Comparison of ENCODE assay signal across 8 cellular contexts in the genomic region with DNA sequence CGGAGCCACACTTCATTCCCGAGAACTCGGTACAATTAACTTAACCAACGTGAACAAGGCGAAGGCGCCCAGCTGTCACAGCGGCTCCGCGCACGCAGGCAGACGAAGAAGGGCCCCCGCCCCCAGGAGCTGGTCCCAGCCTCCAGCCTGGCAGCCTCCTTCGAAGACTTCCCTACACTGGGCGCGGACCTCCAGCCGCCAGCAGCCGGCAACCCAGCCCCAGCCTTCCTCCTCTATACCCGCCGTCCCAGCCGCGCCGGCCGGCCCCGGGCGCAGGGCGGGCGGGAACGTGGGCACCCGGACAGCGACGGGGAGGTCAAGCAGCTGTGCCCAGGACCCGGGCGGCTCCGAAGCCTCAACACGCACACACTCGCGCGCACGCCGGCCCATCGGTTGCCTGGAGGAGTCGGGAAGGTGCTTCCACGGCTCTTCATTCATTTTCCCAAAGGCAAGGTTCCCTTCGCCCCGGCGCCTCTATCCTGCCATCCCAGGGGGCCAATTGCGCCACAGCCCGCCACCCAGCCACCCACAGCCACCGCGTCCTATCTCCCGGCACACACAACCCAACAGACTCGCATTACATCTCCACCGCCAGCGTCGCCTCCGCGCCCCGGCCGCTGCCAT. TPM values are rescaled to one million over a fixed set of nuclear protein-coding genes. Genes with fewer than 3 reads are reported as not detected.
DNase-seq lines count a peak whose midpoint lies in the region; ATAC-seq and FAIRE-seq lines count a peak whose summit lies in the region.

No MANE protein-coding gene starts in this region.

- peak overlapping the region; percentile 67 for H3K4me3 Mint-ChIP-seq in activated CD4-positive, alpha-beta T cell treated with anti-CD3 and anti-CD28 coated beads, Interleukin-2, amount 10 ng/mL, durations not matched to agents 24 days and 14 days

- no peaks in the 10 kb centered on the region for H3K9me3 Mint-ChIP-seq in activated CD4-positive, alpha-beta T cell treated with anti-CD3 and anti-CD28 coated beads, Interleukin-2, amount 10 ng/mL, durations not matched to agents 24 days and 14 days

- DNase-seq in activated CD4-positive, alpha-beta T cell treated with anti-CD3 and anti-CD28 coated beads, Interleukin-2, amount 10 ng/mL, durations not matched to agents 24 days and 14 days = no peak
- no peak for DNase-seq in activated CD4-positive, alpha-beta T cell treated with anti-CD3 and anti-CD28 coated beads, Interleukin-2, amount 50 U/mL, for 48 hours
- DNase-seq in astrocyte of the hippocampus (ENCODE audit: low read depth, low spot score) = peak; percentile 76
- peak; percentile 20 for DNase-seq in iris pigment epithelial cell (ENCODE audit: low read depth)
- no peak for DNase-seq in small intestine

- no peaks in the 10 kb centered on the region for H3K4me1 Mint-ChIP-seq in activated CD4-positive, alpha-beta T cell treated with anti-CD3 and anti-CD28 coated beads, Interleukin-2, amount 10 ng/mL, durations not matched to agents 24 days and 14 days

- peaks cover 58% of the 10 kb centered on the region for H3K27me3 Mint-ChIP-seq in activated CD4-positive, alpha-beta T cell treated with anti-CD3 and anti-CD28 coated beads, Interleukin-2, amount 10 ng/mL, durations not matched to agents 24 days and 14 days

- ATAC-seq in GM21381 (IDR thresholded peaks at IDR 0.05; ENCODE audit: unreplicated experiment) (no peak), HG02885 (IDR thresholded peaks at IDR 0.05; ENCODE audit: poor library complexity, unreplicated experiment) (no peak), GM18907 (IDR thresholded peaks at IDR 0.05; ENCODE audit: unreplicated experiment) (no peak)

- FAIRE-seq in small intestine (lab: Jason Lieb, UNC) = no peak

- no peaks in the 10 kb centered on the region for H3K36me3 Mint-ChIP-seq in activated CD4-positive, alpha-beta T cell treated with anti-CD3 and anti-CD28 coated beads, Interleukin-2, amount 10 ng/mL, durations not matched to agents 24 days and 14 days (ENCODE audit: low read depth)

- peak overlapping the region in 1 of 2 donors; percentile 55 for H3K27ac ChIP-seq in small intestine (ENCODE audit: low read depth in 1 of 2, low read length in 1 of 2)

- H3K27ac Mint-ChIP-seq in activated CD4-positive, alpha-beta T cell treated with anti-CD3 and anti-CD28 coated beads, Interleukin-2, amount 10 ng/mL, durations not matched to agents 24 days and 14 days = no peak overlapping the region

- H3K27me3 ChIP-seq in small intestine (ENCODE audit: control insufficient read depth in 2 of 2, insufficient read depth in 2 of 2, low read length in 2 of 2) = peaks cover 5 to 23% of the 10 kb centered on the region in 2 donors

- intact Hi-C loops in activated CD4-positive, alpha-beta T cell treated with anti-CD3 and anti-CD28 coated beads, Interleukin-2, amount 10 ng/mL, durations not matched to agents 24 days and 14 days (cut with micrococcal nuclease) = no loop called here

- no peaks in the 10 kb centered on the region for H3K36me3 ChIP-seq in small intestine (ENCODE audit: control insufficient read depth in 2 of 2, insufficient read depth in 2 of 2, low read length in 2 of 2)

- H3K4me3 ChIP-seq in small intestine (ENCODE audit: low read depth in 1 of 2, low read length in 2 of 2) = peak overlapping the region; percentile 49 to 58

- H3K4me1 ChIP-seq in small intestine (ENCODE audit: control insufficient read depth in 2 of 2, insufficient read depth in 1 of 2, low read depth in 1 of 2, low read length in 1 of 2) = peaks cover 1 to 5% of the 10 kb centered on the region in 2 donors

- WGBS in small intestine, 3 donors = 5 to 6% (median 5%) methylated on average over 41 to 59 of the region's 59 CpGs

- H3K9me3 ChIP-seq in small intestine (ENCODE audit: control insufficient read depth, low read depth) = no peaks in the 10 kb centered on the region

RNA-seq across cellular contexts. Expression of a gene that starts 1.6 kb away (rescaled TPM):
- 0.16 and 0.36 TPM in 2 replicates for total RNA-seq in activated CD4-positive, alpha-beta T cell treated with anti-CD3 and anti-CD28 coated beads, Interleukin-2, amount 10 ng/mL, durations not matched to agents 24 days and 14 days
- polyA plus RNA-seq in small intestine = 1 to 10 TPM in 2 of 3 donors, under 1 TPM in 1; 0.45 to 8.5 (median 3.0) TPM

Comparison
In these comparisons a context has a peak if more than half of its experiments do, and no peak if none do; other contexts are left out.
1. DNase-seq: peak in astrocyte of the hippocampus (single experiment) and iris pigment epithelial cell (single experiment); none in activated CD4-positive, alpha-beta T cell treated with anti-CD3 and anti-CD28 coated beads, Interleukin-2, amount 10 ng/mL, durations not matched to agents 24 days and 14 days (single experiment), activated CD4-positive, alpha-beta T cell treated with anti-CD3 and anti-CD28 coated beads, Interleukin-2, amount 50 U/mL, for 48 hours (0 of 2) and small intestine (single experiment).